Comparison of ENCODE assay signal across 19 cellular contexts in genomic region chr9:91073049-91073810, GRCh38.
DNase-seq lines count a peak whose midpoint lies in the region; ATAC-seq and TF ChIP-seq lines count a peak whose summit lies in the region.
"Had no signal": no experiment of that assay in that cellular context is flagged by ENCODE, and none has a peak within 500 bp of the region (broad histone marks: within the 10 kb centered on the region; RNA-seq: fewer than 3 reads in every experiment).

No MANE protein-coding gene starts in this region.

- peaks cover 13% of the 10 kb centered on the region for H3K4me1 Mint-ChIP-seq in T-helper 2 cell treated with Interferon-gamma antibody and Interleukin-4, amounts not matched to agents 5 μg/mL and 100 μg/mL, for 36 hours (ENCODE audit: low read depth)
- H3K4me1 Mint-ChIP-seq: immature natural killer cell had no signal

- H3K4me3 ChIP-seq in coronary artery (no peak overlapping the region), prostate gland (no peak overlapping the region)
- H3K4me3 ChIP-seq: heart right ventricle, lung had no signal

- H3K36me3 ChIP-seq in prostate gland, result no peaks in the 10 kb centered on the region
- H3K36me3 ChIP-seq: heart right ventricle had no signal

- peaks cover 15% of the 10 kb centered on the region for H3K36me3 Mint-ChIP-seq in T-helper 2 cell treated with Interferon-gamma antibody and Interleukin-4, amounts not matched to agents 5 μg/mL and 100 μg/mL, for 36 hours (ENCODE audit: low read depth)

- TF ChIP-seq CTCF in coronary artery (IDR thresholded peaks at IDR 0.05), result no peak
- no peak for TF ChIP-seq CTCF in prostate gland (IDR thresholded peaks at IDR 0.05)

- no peak overlapping the region for H3K4me3 Mint-ChIP-seq in T-helper 2 cell treated with Interferon-gamma antibody and Interleukin-4, amounts not matched to agents 5 μg/mL and 100 μg/mL, for 36 hours
- H3K4me3 Mint-ChIP-seq: activated CD4-positive, alpha-beta T cell treated with anti-CD3 and anti-CD28 coated beads, Interleukin-2, amount 10 ng/mL, durations not matched to agents 7 days and 5 days; activated naive CD4-positive, alpha-beta T cell treated with anti-CD3 and anti-CD28 coated beads for 36 hours; immature natural killer cell had no signal

- no peaks in the 10 kb centered on the region for H3K4me1 ChIP-seq in prostate gland (replicated peaks)

- H3K27me3 Mint-ChIP-seq in T-helper 2 cell treated with Interferon-gamma antibody and Interleukin-4, amounts not matched to agents 5 μg/mL and 100 μg/mL, for 36 hours (ENCODE audit: low read depth), result no peaks in the 10 kb centered on the region
- H3K27me3 Mint-ChIP-seq: activated CD4-positive, alpha-beta T cell treated with anti-CD3 and anti-CD28 coated beads, Interleukin-2, amount 10 ng/mL, durations not matched to agents 7 days and 5 days had no signal

- H3K9me3 ChIP-seq in prostate gland, result no peaks in the 10 kb centered on the region
- H3K9me3 ChIP-seq: heart right ventricle had no signal

- no peak for DNase-seq in T-helper 2 cell treated with Interferon-gamma antibody and Interleukin-4, amounts not matched to agents 5 μg/mL and 100 μg/mL, for 36 hours (ENCODE audit: low spot score)
- no peak for DNase-seq in T-helper 2 cell
- DNase-seq in NCI-H2029 treated with DMSO at 0.1 percent for 48 hours (lab: John Stamatoyannopoulos, UW), result peak; percentile 61
- peak; percentile 50 for DNase-seq in coronary artery (ENCODE audit: low spot score)
- peak; percentile 28 for DNase-seq in prostate gland (ENCODE audit: low spot score)
- no peak for DNase-seq in 8988T
- DNase-seq: ACHN; activated CD4-positive, alpha-beta T cell treated with anti-CD3 and anti-CD28 coated beads, Interleukin-2, amount 10 ng/mL, durations not matched to agents 7 days and 5 days; activated naive CD4-positive, alpha-beta T cell treated with anti-CD3 and anti-CD28 coated beads for 36 hours; activated T-cell treated with anti-CD3 and anti-CD28 coated beads for 4 hours; aorta; effector memory CD4-positive, alpha-beta T cell; heart right ventricle; immature natural killer cell; Karpas-422; stimulated activated CD4-positive, alpha-beta T cell treated with anti-CD3 and anti-CD28 coated beads, Interleukin-4, amount 100 ng/mL, for 1 hour had no signal

- no peaks in the 10 kb centered on the region for H3K27me3 ChIP-seq in prostate gland (replicated peaks; ENCODE audit: insufficient read depth)
- H3K27me3 ChIP-seq: heart right ventricle had no signal

- no peaks in the 10 kb centered on the region for H3K9me3 Mint-ChIP-seq in T-helper 2 cell treated with Interferon-gamma antibody and Interleukin-4, amounts not matched to agents 5 μg/mL and 100 μg/mL, for 36 hours
- H3K9me3 Mint-ChIP-seq: immature natural killer cell had no signal

- intact Hi-C loops in prostate gland (cut with DNase I), result no loop called here

- WGBS in prostate gland, result 66% methylated on average over 10 of the region's 10 CpGs

- TF ChIP-seq POLR2A in prostate gland (IDR thresholded peaks at IDR 0.05), result no peak

- peak overlapping the region; percentile 38 for H3K27ac Mint-ChIP-seq in T-helper 2 cell treated with Interferon-gamma antibody and Interleukin-4, amounts not matched to agents 5 μg/mL and 100 μg/mL, for 36 hours
- H3K27ac Mint-ChIP-seq: activated CD4-positive, alpha-beta T cell treated with anti-CD3 and anti-CD28 coated beads, Interleukin-2, amount 10 ng/mL, durations not matched to agents 7 days and 5 days; activated naive CD4-positive, alpha-beta T cell treated with anti-CD3 and anti-CD28 coated beads for 36 hours had no signal

- ATAC-seq in GM18868 (IDR thresholded peaks at IDR 0.05; ENCODE audit: unreplicated experiment) (no peak), GM21717 (IDR thresholded peaks at IDR 0.05; ENCODE audit: unreplicated experiment) (no peak)

- H3K27ac ChIP-seq in coronary artery (no peak overlapping the region), prostate gland (no peak overlapping the region)
- H3K27ac ChIP-seq: heart right ventricle had no signal

Comparison
In these comparisons a context has a peak if more than half of its experiments do, and no peak if none do; other contexts are left out.
1. DNase-seq: peak in NCI-H2029 treated with DMSO at 0.1 percent for 48 hours (single experiment), coronary artery (single experiment) and prostate gland (single experiment); none in T-helper 2 cell treated with Interferon-gamma antibody and Interleukin-4, amounts not matched to agents 5 μg/mL and 100 μg/mL, for 36 hours (single experiment), T-helper 2 cell (0 of 5) and 8988T (single experiment).